In genomic region chr10:102352066-102352715, GRCh38 we compare ENCODE assay signal across 8 cellular contexts. TPM values are rescaled to one million over a fixed set of nuclear protein-coding genes. Genes with fewer than 3 reads are reported as not detected.
A peak's percentile ranks its signal among the peaks of the same experiment; 100 is the strongest.
DNase-seq lines count a peak whose midpoint lies in the region; ATAC-seq, FAIRE-seq and TF ChIP-seq lines count a peak whose summit lies in the region.

No MANE protein-coding gene starts in this region.

- ATAC-seq in activated CD8-positive, alpha-beta T cell treated with anti-CD3 and anti-CD28 coated beads, Interleukin-2, amount 10 ng/mL, durations not matched to agents 7 days and 5 days, result peak; percentile 78
- peak; percentile 77 for ATAC-seq in effector memory CD8-positive, alpha-beta T cell (replicated peaks)
- ATAC-seq in mucosa of descending colon (peak; percentile 76), HG03045 (IDR thresholded peaks at IDR 0.05; ENCODE audit: unreplicated experiment) (no peak)

- POLR2A ChIA-PET in activated CD8-positive, alpha-beta T cell treated with anti-CD3 and anti-CD28 coated beads, Interleukin-2, amount 10 ng/mL, durations not matched to agents 7 days and 5 days (lab: Charles Lee), result interaction anchor here (0.6 to 1.0 kb wide), 2 partner anchors 120 to 167 kb away, joined by 3 to 5 read pairs; no protein-coding TSS in a partner anchor

- H3K27me3 Mint-ChIP-seq in activated CD8-positive, alpha-beta T cell treated with anti-CD3 and anti-CD28 coated beads, Interleukin-2, amount 10 ng/mL, durations not matched to agents 7 days and 5 days (ENCODE audit: low read depth), result no peaks in the 10 kb centered on the region
- no peaks in the 10 kb centered on the region for H3K27me3 Mint-ChIP-seq in effector memory CD8-positive, alpha-beta T cell

- peak; percentile 49 for DNase-seq in AG10803 (ENCODE audit: low read depth)
- peak; percentile 39 for DNase-seq in H54 (ENCODE audit: insufficient read length, low spot score)
- peak; percentile 67 for DNase-seq in NCI-H748 (lab: John Stamatoyannopoulos, UW; ENCODE audit: unreplicated experiment)
- DNase-seq in activated CD8-positive, alpha-beta T cell treated with anti-CD3 and anti-CD28 coated beads, Interleukin-2, amount 10 ng/mL, durations not matched to agents 7 days and 5 days, result peak; percentile 81
- DNase-seq in effector memory CD8-positive, alpha-beta T cell, result peak; percentile 75 to 79 (median 76)
- peak in 2 of 3 donors; percentile 58 to 73 for DNase-seq in mucosa of descending colon
- peak; percentile 29 to 65 for DNase-seq in stimulated activated CD8-positive, alpha-beta memory T cell treated with anti-CD3 and anti-CD28 coated beads, Interleukin-4, amount 100 ng/mL, for 4 hours (ENCODE audit: low read depth in 2 of 2, low spot score in 1 of 2)

- H3K9me3 Mint-ChIP-seq in activated CD8-positive, alpha-beta T cell treated with anti-CD3 and anti-CD28 coated beads, Interleukin-2, amount 10 ng/mL, durations not matched to agents 7 days and 5 days (ENCODE audit: insufficient read depth), result no peaks in the 10 kb centered on the region
- no peaks in the 10 kb centered on the region for H3K9me3 Mint-ChIP-seq in effector memory CD8-positive, alpha-beta T cell

- no peaks in the 10 kb centered on the region for H3K4me1 ChIP-seq in mucosa of descending colon (ENCODE audit: low read depth)

- CTCF ChIA-PET in activated CD8-positive, alpha-beta T cell treated with anti-CD3 and anti-CD28 coated beads, Interleukin-2, amount 10 ng/mL, durations not matched to agents 7 days and 5 days (lab: Charles Lee), result interaction anchor here (0.6 to 17.7 kb wide), 57 partner anchors 9 to 232 kb away, joined by 3 to 742 read pairs (median 5); partner anchors contain the start of genes ELOVL3, FBXL15, GBF1 and NOLC1

- TF ChIP-seq POLR2A in H54 (IDR thresholded peaks at IDR 0.05; ENCODE audit: low read depth, low read length), result no peak

- no peak overlapping the region for H3K27ac Mint-ChIP-seq in activated CD8-positive, alpha-beta T cell treated with anti-CD3 and anti-CD28 coated beads, Interleukin-2, amount 10 ng/mL, durations not matched to agents 7 days and 5 days
- no peak overlapping the region for H3K27ac Mint-ChIP-seq in effector memory CD8-positive, alpha-beta T cell

- H3K36me3 Mint-ChIP-seq in activated CD8-positive, alpha-beta T cell treated with anti-CD3 and anti-CD28 coated beads, Interleukin-2, amount 10 ng/mL, durations not matched to agents 7 days and 5 days (ENCODE audit: low read depth), result peaks cover 29% of the 10 kb centered on the region
- H3K36me3 Mint-ChIP-seq in effector memory CD8-positive, alpha-beta T cell (ENCODE audit: insufficient read depth), result peaks cover 36% of the 10 kb centered on the region

- no peaks in the 10 kb centered on the region for H3K9me3 ChIP-seq in mucosa of descending colon

- no peak overlapping the region for H3K4me3 ChIP-seq in AG10803 (ENCODE audit: low read length)
- H3K4me3 ChIP-seq in mucosa of descending colon, result no peak overlapping the region

- no peaks in the 10 kb centered on the region for H3K36me3 ChIP-seq in mucosa of descending colon (ENCODE audit: low read depth)

- H3K4me1 Mint-ChIP-seq in activated CD8-positive, alpha-beta T cell treated with anti-CD3 and anti-CD28 coated beads, Interleukin-2, amount 10 ng/mL, durations not matched to agents 7 days and 5 days (ENCODE audit: low read depth), result no peaks in the 10 kb centered on the region
- H3K4me1 Mint-ChIP-seq in effector memory CD8-positive, alpha-beta T cell (ENCODE audit: low read depth in 2 of 2), result peaks cover 0 to 1% of the 10 kb centered on the region in 2 donors

- no peak overlapping the region for H3K4me3 Mint-ChIP-seq in activated CD8-positive, alpha-beta T cell treated with anti-CD3 and anti-CD28 coated beads, Interleukin-2, amount 10 ng/mL, durations not matched to agents 7 days and 5 days
- H3K4me3 Mint-ChIP-seq in effector memory CD8-positive, alpha-beta T cell, result no peak overlapping the region

- TF ChIP-seq CTCF in AG10803 (conservative IDR thresholded peaks at IDR 0.05; ENCODE audit: low read length) (peak; percentile 94), mucosa of descending colon (IDR thresholded peaks at IDR 0.05) (peak; percentile 78)

- intact Hi-C loops in mucosa of descending colon (cut with DNase I, micrococcal nuclease), result loop anchor here (5.0 to 10.0 kb wide), 2 partner anchors 125 to 187 kb away; partner anchors contain the start of gene ELOVL3 (in 2 of the 2)

- FAIRE-seq in H54 (lab: Jason Lieb, UNC), result no peak

RNA-seq across cellular contexts. Expression of gene NFKB2, which starts 43.3 kb away (rescaled TPM):
- total RNA-seq in activated CD8-positive, alpha-beta T cell treated with anti-CD3 and anti-CD28 coated beads, Interleukin-2, amount 10 ng/mL, durations not matched to agents 7 days and 5 days, result 10 to 100 TPM; 52.7 to 56.6 TPM
- total RNA-seq in mucosa of descending colon, result 10 to 100 TPM; 26.9 to 72.2 (median 29.0) TPM
